15 cellular contexts compared by ENCODE assay signal in genomic region chr7:112238852-112239610, GRCh38. TPM values are rescaled to one million over a fixed set of nuclear protein-coding genes. Genes with fewer than 3 reads are reported as not detected.
DNase-seq lines count a peak whose midpoint lies in the region; ATAC-seq and TF ChIP-seq lines count a peak whose summit lies in the region.
"Had no signal": no experiment of that assay in that cellular context is flagged by ENCODE, and none has a peak within 500 bp of the region (broad histone marks: within the 10 kb centered on the region; RNA-seq: fewer than 3 reads in every experiment).

No MANE protein-coding gene starts in this region.

- no TSS peak for BruUV-seq in Panc1 (replicated peaks; lab: Mats Ljungman, UMichigan)

- H3K27me3 ChIP-seq in Panc1 (ENCODE audit: control insufficient read depth, insufficient read depth, low read length) (no peaks in the 10 kb centered on the region), testis (no peaks in the 10 kb centered on the region)
- H3K27me3 ChIP-seq: BLaER1 treated with 17β-estradiol and CSF1 and Interleukin-3, amounts not matched to agents 10 nM and 100 nM; vagina had no signal

- no peak for TF ChIP-seq POLR2A in testis (IDR thresholded peaks at IDR 0.05)

- no peak for TF ChIP-seq CTCF in Panc1 (IDR thresholded peaks at IDR 0.05)
- TF ChIP-seq CTCF in epithelial cell of proximal tubule (conservative IDR thresholded peaks at IDR 0.05; ENCODE audit: low read depth, low read length): no peak
- no peak for TF ChIP-seq CTCF in testis (IDR thresholded peaks at IDR 0.05)

- 82 to 83% methylated on average over 8 to 9 of the region's 9 CpGs for WGBS in testis, 2 donors

- H3K36me3 ChIP-seq in Panc1 (ENCODE audit: control insufficient read depth, insufficient read depth, low read length): no peaks in the 10 kb centered on the region
- no peaks in the 10 kb centered on the region for H3K36me3 ChIP-seq in testis (ENCODE audit: low read depth, missing control alignments)
- H3K36me3 ChIP-seq: vagina had no signal

- H3K4me1 ChIP-seq in Panc1 (ENCODE audit: control insufficient read depth, insufficient read depth, low read length): no peaks in the 10 kb centered on the region
- H3K4me1 ChIP-seq in testis: no peaks in the 10 kb centered on the region
- H3K4me1 ChIP-seq: BLaER1 treated with 17β-estradiol and CSF1 and Interleukin-3, amounts not matched to agents 10 nM and 100 nM; vagina had no signal

- POLR2A ChIA-PET in Panc1 (lab: Charles Lee): interaction anchor here (0.6 kb wide), 1 partner anchor 38 kb away, joined by 4 read pairs; no protein-coding TSS in a partner anchor

- ATAC-seq in Panc1 (peak; percentile 87), GM21529 (IDR thresholded peaks at IDR 0.05; ENCODE audit: unreplicated experiment) (no peak)
- ATAC-seq: effector memory CD8-positive, alpha-beta T cell; T-helper 17 cell had no signal

- H3K4me3 ChIP-seq in Panc1 (ENCODE audit: low read depth in 2 of 2, low read length in 2 of 2): no peak overlapping the region
- no peak overlapping the region for H3K4me3 ChIP-seq in epithelial cell of proximal tubule (ENCODE audit: low read depth, low read length)
- H3K4me3 ChIP-seq in testis: no peak overlapping the region
- H3K4me3 ChIP-seq: BLaER1 treated with 17β-estradiol and CSF1 and Interleukin-3, amounts not matched to agents 10 nM and 100 nM; smooth muscle cell; vagina had no signal

- peaks cover 2% of the 10 kb centered on the region; the same call in 1 of the 2 replicates for H3K9me3 ChIP-seq in Panc1 (ENCODE audit: control insufficient read depth, insufficient read depth, low read depth, low read length)
- no peaks in the 10 kb centered on the region for H3K9me3 ChIP-seq in testis
- H3K9me3 ChIP-seq: vagina had no signal

- DNase-seq in H4 (ENCODE audit: low spot score): peak; percentile 48
- DNase-seq in Panc1 (ENCODE audit: low read depth, low spot score): no peak
- DNase-seq in epithelial cell of proximal tubule (ENCODE audit: low read depth): peak; percentile 22
- peak; percentile 2 for DNase-seq in non-pigmented ciliary epithelial cell (ENCODE audit: low read depth)
- no peak for DNase-seq in testis
- no peak for DNase-seq in activated CD4-positive, alpha-beta T cell treated with anti-CD3 and anti-CD28 coated beads, Interleukin-2, amount 50 U/mL, for 48 hours
- DNase-seq: activated CD4-positive, alpha-beta T cell treated with anti-CD3 and anti-CD28 coated beads for 1 hour; activated CD8-positive, alpha-beta memory T cell treated with anti-CD3 and anti-CD28 coated beads, Interleukin-2, amount 50 U/mL, for 48 hours; effector memory CD8-positive, alpha-beta T cell; NCI-H187 treated with DMSO at 0.1 percent for 48 hours; T-helper 17 cell had no signal

- in situ Hi-C loops in Panc1 (cut with HindIII; ENCODE audit: low pct_unique_long_range_greater_than_20kb, low sequenced_read_pairs): no loop called here

- intact Hi-C loops in Panc1 (cut with micrococcal nuclease; ENCODE audit: unreplicated experiment) (no loop called here), testis (cut with DNase I; ENCODE audit: low total_unique reads) (no loop called here)

- CTCF ChIA-PET in Panc1 (lab: Charles Lee): no interaction called here

- no peak overlapping the region for H3K27ac ChIP-seq in Panc1 (ENCODE audit: low read length)
- H3K27ac ChIP-seq in testis: no peak overlapping the region
- H3K27ac ChIP-seq: BLaER1 treated with 17β-estradiol and CSF1 and Interleukin-3, amounts not matched to agents 10 nM and 100 nM; vagina had no signal

RNA-seq across cellular contexts. Expression of gene ZNF277, which starts 32.5 kb away (rescaled TPM):
- total RNA-seq in H4 (2014; rRNA removed; shearing (Covaris generic)): 23.2 and 33.9 TPM in 2 replicates
- total RNA-seq in Panc1 (2021; ENCODE audit: unreplicated experiment): 12.8 TPM
- 14.4 TPM for polyA plus RNA-seq in Panc1 (2012; ENCODE audit: insufficient read length)
- total RNA-seq in epithelial cell of proximal tubule: 17.3 and 19.0 TPM in 2 replicates
- 10 to 100 TPM; 13.9 to 15.4 TPM for total RNA-seq in testis
- polyA plus RNA-seq in testis (ENCODE audit: insufficient read depth, low read depth, low replicate concordance): 14.6 TPM

RNA-seq across cellular contexts. Expression of gene DOCK4, which starts 32.8 kb away (rescaled TPM):
- total RNA-seq in H4 (2014; rRNA removed; shearing (Covaris generic)): 3.4 and 5.5 TPM in 2 replicates
- 10.8 TPM for total RNA-seq in Panc1 (2021; ENCODE audit: unreplicated experiment)
- polyA plus RNA-seq in Panc1 (2012; ENCODE audit: insufficient read length): 5.5 TPM
- 10.0 and 10.6 TPM in 2 replicates for total RNA-seq in epithelial cell of proximal tubule
- 10 to 100 TPM; 12.4 to 17.1 TPM for total RNA-seq in testis
- polyA plus RNA-seq in testis (ENCODE audit: insufficient read depth, low read depth, low replicate concordance): 5.4 TPM

Comparison
In these comparisons a context has a peak if more than half of its experiments do, and no peak if none do; other contexts are left out.
1. DNase-seq: peak in H4 (single experiment), epithelial cell of proximal tubule (single experiment) and non-pigmented ciliary epithelial cell (single experiment); none in Panc1 (single experiment), testis (single experiment) and activated CD4-positive, alpha-beta T cell treated with anti-CD3 and anti-CD28 coated beads, Interleukin-2, amount 50 U/mL, for 48 hours (0 of 2).